34 cellular contexts compared by ENCODE assay signal in the genomic region with DNA sequence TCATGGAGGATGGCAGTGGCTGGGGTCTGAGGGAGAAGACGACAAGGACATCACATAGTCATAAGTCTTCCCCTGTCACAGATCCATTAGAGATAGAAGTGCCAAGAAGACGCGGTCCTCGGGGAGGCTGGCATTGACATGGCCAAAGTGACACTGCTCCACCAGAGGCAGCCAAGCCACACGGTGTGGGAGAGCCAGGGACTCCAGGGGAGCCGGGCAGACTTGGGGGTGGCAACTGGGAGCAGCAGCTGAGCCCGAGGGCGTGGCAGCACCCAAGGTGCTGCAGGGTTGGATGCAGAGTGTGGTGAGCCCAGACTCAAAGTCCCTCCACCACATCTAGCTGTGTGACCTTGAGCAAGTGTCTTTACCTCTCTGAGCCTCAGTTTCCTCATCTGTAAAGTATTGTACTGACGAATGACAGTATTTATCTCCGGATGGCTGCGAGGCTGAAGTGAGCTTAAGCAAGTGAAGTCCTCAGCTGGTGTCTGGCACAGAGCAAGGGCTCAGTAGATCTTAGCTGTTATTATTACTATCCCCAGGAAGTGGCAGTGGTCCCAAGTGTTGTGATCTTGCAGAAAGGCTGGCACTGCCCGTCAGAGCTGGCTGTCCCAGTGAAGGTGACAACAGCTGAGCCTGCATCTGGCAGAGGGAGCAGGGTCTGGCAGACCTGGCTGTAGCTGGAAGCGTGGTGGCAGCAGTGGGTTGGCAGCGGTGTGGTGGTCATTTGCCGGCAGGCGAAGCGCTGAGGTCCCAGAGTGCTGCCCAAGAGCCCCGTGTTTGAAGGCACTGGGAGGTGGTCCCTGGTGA. TPM values are rescaled to one million over a fixed set of nuclear protein-coding genes. Genes with fewer than 3 reads are reported as not detected.
DNase-seq lines count a peak whose midpoint lies in the region; ATAC-seq, FAIRE-seq and TF ChIP-seq lines count a peak whose summit lies in the region.
"Had no signal": no experiment of that assay in that cellular context is flagged by ENCODE, and none has a peak within 500 bp of the region (broad histone marks: within the 10 kb centered on the region; RNA-seq: fewer than 3 reads in every experiment).

No MANE protein-coding gene starts in this region.

- H3K4me1 ChIP-seq in mammary epithelial cell (ENCODE audit: insufficient read depth, low read length) = peaks cover 30% of the 10 kb centered on the region
- peaks cover 0 to 4% of the 10 kb centered on the region in 2 donors for H3K4me1 ChIP-seq in breast epithelium
- H3K4me1 ChIP-seq: colonic mucosa, upper lobe of right lung had no signal

- intact Hi-C loops in mammary epithelial cell (cut with micrococcal nuclease) (no loop called here), breast epithelium (cut with DNase I; ENCODE audit: low total_unique reads) (loop anchor here (10.0 kb wide), 1 partner anchor 123 kb away; no protein-coding TSS in a partner anchor), Right ventricle myocardium superior (cut with DNase I) (no loop called here)

- no peak overlapping the region for H3K9ac ChIP-seq in mammary epithelial cell (ENCODE audit: insufficient read depth, low read length)

- H3K36me3 ChIP-seq in mammary epithelial cell (ENCODE audit: insufficient read depth, low read length) (no peaks in the 10 kb centered on the region), breast epithelium (no peaks in the 10 kb centered on the region)
- H3K36me3 ChIP-seq: colonic mucosa, MG63, suprapubic skin, upper lobe of right lung had no signal

- CTCF ChIA-PET in mammary epithelial cell (lab: Charles Lee; ENCODE audit: low non-redundant PET) = no interaction called here

- 24% methylated on average over 18 of the region's 18 CpGs for WGBS in mammary epithelial cell (ENCODE audit: low coverage, missing lambda C conversion rate)

- no peaks in the 10 kb centered on the region for H3K79me2 ChIP-seq in mammary epithelial cell (ENCODE audit: insufficient read depth, low read length)

- no TSS peak for BruUV-seq in mammary epithelial cell (replicated peaks; lab: Mats Ljungman, UMichigan)

- H3K27me3 ChIP-seq in mammary epithelial cell (ENCODE audit: insufficient read depth, low read length) (no peaks in the 10 kb centered on the region), breast epithelium (no peaks in the 10 kb centered on the region)
- H3K27me3 ChIP-seq: colonic mucosa, MG63, suprapubic skin, upper lobe of right lung had no signal

- no peak for TF ChIP-seq POLR2A in breast epithelium (IDR thresholded peaks at IDR 0.05)
- TF ChIP-seq POLR2A in GM12891 (IDR thresholded peaks at IDR 0.05; ENCODE audit: low read depth, low read length) = no peak

- no peak for DNase-seq in mammary epithelial cell
- no peak for DNase-seq in breast epithelium (ENCODE audit: low spot score in 2 of 2)
- peak; percentile 81 for DNase-seq in Right ventricle myocardium superior
- peak; percentile 34 for DNase-seq in myocyte (ENCODE audit: low read depth)
- DNase-seq in GM12891 (ENCODE audit: insufficient read length, low spot score) = no peak
- DNase-seq in NAMALWA (ENCODE audit: low spot score) = no peak
- DNase-seq in AG20443 (ENCODE audit: low spot score) = no peak
- DNase-seq in T-helper 9 cell = no peak
- DNase-seq: 8988T; activated CD4-positive, alpha-beta T cell treated with anti-CD3 and anti-CD28 coated beads for 36 hours; activated CD8-positive, alpha-beta T cell treated with anti-CD3 and anti-CD28 coated beads, Interleukin-2, amount 10 ng/mL, durations not matched to agents 7 days and 5 days; activated naive CD4-positive, alpha-beta T cell treated with anti-CD3 and anti-CD28 coated beads, Interleukin-2, amount 50 U/mL, for 16 hours; activated T-cell treated with anti-CD3 and anti-CD28 coated beads for 4 hours; Calu3; CD4-positive, CD25-positive, alpha-beta regulatory T cell; colonic mucosa; effector CD4-positive, alpha-beta T cell; GDM1; KG1; MG63; midbrain; naive thymus-derived CD8-positive, alpha-beta T cell; NCI-H1417; NCI-H2029 treated with DMSO at 0.1 percent for 48 hours; NCI-H524 treated with DMSO at 0.1 percent for 48 hours; NK-92 treated with Interleukin-12 subunit alpha and Interleukin-12 subunit beta, amount 100 ng/mL, for 24 hours; nucleus accumbens; PC-9; T-helper 17 cell; upper lobe of right lung had no signal

- TF ChIP-seq CTCF in mammary epithelial cell (conservative IDR thresholded peaks at IDR 0.05 in 1 of 2, IDR thresholded peaks at IDR 0.05 in 1 of 2; ENCODE audit: extremely low read depth in 1 of 2, insufficient read depth in 1 of 2, low read depth in 1 of 2, low read length in 2 of 2) = no peak
- TF ChIP-seq CTCF in breast epithelium (IDR thresholded peaks at IDR 0.05) = no peak

- peak overlapping the region; percentile 35 for H2AFZ ChIP-seq in mammary epithelial cell (ENCODE audit: low read depth, low read length)
- H2AFZ ChIP-seq: GM23338, PC-9 had no signal

- ATAC-seq in Right ventricle myocardium superior (ENCODE audit: poor library complexity) = peak; percentile 73
- ATAC-seq: activated CD4-positive, alpha-beta T cell treated with anti-CD3 and anti-CD28 coated beads for 36 hours; activated CD8-positive, alpha-beta T cell treated with anti-CD3 and anti-CD28 coated beads, Interleukin-2, amount 10 ng/mL, durations not matched to agents 7 days and 5 days; GM23338; naive thymus-derived CD8-positive, alpha-beta T cell; T-helper 17 cell; upper lobe of right lung had no signal

- H3K4me3 ChIP-seq in mammary epithelial cell (replicated peaks in 1 of 3; ENCODE audit: insufficient read depth in 1 of 3, low read depth in 2 of 3, low read length in 3 of 3) (no peak overlapping the region), breast epithelium (peak overlapping the region in 1 of 3 donors; percentile 35)
- H3K4me3 ChIP-seq: colonic mucosa, GM23338, MG63, PC-9, skin epidermis, suprapubic skin, upper lobe of right lung had no signal

- H3K9me3 ChIP-seq in mammary epithelial cell (replicated peaks; ENCODE audit: insufficient read depth, low read length) (no peaks in the 10 kb centered on the region), breast epithelium (no peaks in the 10 kb centered on the region)
- H3K9me3 ChIP-seq: colonic mucosa, MG63, suprapubic skin, upper lobe of right lung had no signal

- H4K20me1 ChIP-seq in mammary epithelial cell (ENCODE audit: insufficient read depth, low read length) = no peaks in the 10 kb centered on the region

- in situ Hi-C loops in mammary epithelial cell (cut with MboI; ENCODE audit: low sequenced_read_pairs in 2 of 2) = no loop called here

- H3K4me2 ChIP-seq in mammary epithelial cell (ENCODE audit: insufficient read depth, low read depth, low read length) = peak overlapping the region; percentile 11
- H3K4me2 ChIP-seq: GM23338 had no signal

- H3K27ac ChIP-seq in mammary epithelial cell (ENCODE audit: insufficient read depth, low read depth, low read length) = no peak overlapping the region
- H3K27ac ChIP-seq in breast epithelium = peak overlapping the region in 1 of 2 donors; percentile 25
- H3K27ac ChIP-seq: colonic mucosa, epithelial cell of prostate, PC-9, skin epidermis, suprapubic skin, upper lobe of right lung had no signal

- dilution Hi-C loops in mammary epithelial cell (cut with HindIII; ENCODE audit: low sequenced_read_pairs) = no loop called here

- no peak for FAIRE-seq in GM12891 (lab: Jason Lieb, UNC)

TF ChIP-seq in GM12891, 5 proteins besides CTCF, POLR2A, EP300 and RAD21:
- TF ChIP-seq TAF1 (IDR thresholded peaks at IDR 0.05; ENCODE audit: low read depth, low read length) (no peak), PAX5 (IDR thresholded peaks at IDR 0.05; ENCODE audit: insufficient read depth, low read length, severe bottlenecking) (no peak), POLR2AphosphoS5 (IDR thresholded peaks at IDR 0.05; ENCODE audit: low read depth, low read length) (no peak), POU2F2 (IDR thresholded peaks at IDR 0.05; ENCODE audit: low read depth, low read length) (no peak), SPI1 (IDR thresholded peaks at IDR 0.05; ENCODE audit: low read depth, low read length) (no peak)

RNA-seq across cellular contexts. Expression of gene ZNF664, which starts 54.9 kb away (rescaled TPM):
- 10 to 100 TPM; 56.2 to 62.6 TPM for total RNA-seq in mammary epithelial cell
- 26.4 TPM for polyA plus RNA-seq in mammary epithelial cell
- polyA minus RNA-seq in mammary epithelial cell = 98.2 TPM
- 100 to 1,000 TPM in 1 of 3 donors, 10 to 100 TPM in 2; 78.3 to 113 (median 97.8) TPM for total RNA-seq in breast epithelium
- 71.3 TPM for total RNA-seq in Right ventricle myocardium superior
- 55.8 and 58.1 TPM in 2 replicates for total RNA-seq in myocyte
- 39.0 TPM for polyA plus RNA-seq in myocyte (2012)
- 22.6 TPM for polyA plus RNA-seq in GM12891 (2012; ENCODE audit: low read depth, missing spikeins)

RNA-seq across cellular contexts. Expression of gene CCDC92, which starts 55.3 kb away (rescaled TPM):
- total RNA-seq in mammary epithelial cell (10 to 100 TPM in 1 of 2 donors, 1 to 10 TPM in 1; 6.8 to 29.7 TPM), breast epithelium (10 to 100 TPM; 17.4 to 40.0 (median 24.6) TPM), Right ventricle myocardium superior (54.0 TPM), myocyte (18.3 and 21.1 TPM in 2 replicates)
- polyA plus RNA-seq in mammary epithelial cell = 15.4 TPM
- polyA minus RNA-seq in mammary epithelial cell = 20.2 TPM
- polyA plus RNA-seq in myocyte (2012) = 55.5 TPM
- polyA plus RNA-seq in GM12891 (2012; ENCODE audit: low read depth, missing spikeins) = 7.8 TPM

Comparison
In these comparisons a context has a peak if more than half of its experiments do, and no peak if none do; other contexts are left out.
1. DNase-seq: peak in Right ventricle myocardium superior (single experiment) and myocyte (single experiment); none in mammary epithelial cell (single experiment), breast epithelium (0 of 2), GM12891 (single experiment), NAMALWA (single experiment), AG20443 (single experiment) and T-helper 9 cell (single experiment).